9 cellular contexts compared by ENCODE assay signal in the genomic region with DNA sequence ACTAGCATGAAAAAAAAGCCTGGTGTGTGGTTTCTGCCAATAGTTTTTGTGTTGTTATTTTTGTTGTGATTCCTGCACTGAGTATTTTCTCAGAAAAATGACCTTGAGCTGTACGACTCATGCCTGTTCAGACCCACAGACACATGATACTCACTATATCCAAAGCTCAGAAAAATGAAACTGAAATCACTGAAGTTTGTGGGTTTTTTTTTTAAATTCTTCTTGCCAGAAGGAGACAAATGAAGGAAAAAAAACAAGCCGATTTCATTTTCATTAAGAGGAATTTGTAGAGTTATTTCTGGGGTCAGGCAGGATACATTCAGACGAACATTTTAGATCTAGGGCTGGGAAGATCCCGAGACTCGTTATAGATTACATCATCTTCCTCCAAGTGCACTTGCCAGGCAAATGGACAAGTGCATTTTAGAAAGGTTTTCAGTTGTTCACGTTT.
A peak's percentile ranks its signal among the peaks of the same experiment; 100 is the strongest.
DNase-seq lines count a peak whose midpoint lies in the region; ATAC-seq and TF ChIP-seq lines count a peak whose summit lies in the region.
"Had no signal": no experiment of that assay in that cellular context is flagged by ENCODE, and none has a peak within 500 bp of the region (broad histone marks: within the 10 kb centered on the region; RNA-seq: fewer than 3 reads in every experiment).

No MANE protein-coding gene starts in this region.

- WGBS in mesendoderm (ENCODE audit: extremely low coverage, insufficient coverage, low lambda C conversion rate) = no CpG with 5 or more reads among the region's 6 CpGs

- H3K4me3 ChIP-seq in brain microvascular endothelial cell (ENCODE audit: low read depth, low read length) (peak overlapping the region; percentile 33), mesendoderm (ENCODE audit: low read length) (no peak overlapping the region)

- no peaks in the 10 kb centered on the region for H3K79me2 ChIP-seq in mesendoderm (ENCODE audit: control insufficient read depth, insufficient read depth, low read length)

- H3K18ac ChIP-seq in mesendoderm (ENCODE audit: low read length) = no peak overlapping the region

- no peak overlapping the region for H4K5ac ChIP-seq in mesendoderm (ENCODE audit: low read length)

- peak; percentile 72 to 73 for ATAC-seq in natural killer cell treated with Interleukin-12 subunit alpha and Interleukin-12 subunit beta and Interleukin-15 and Interleukin-18, amount 100 ng/mL, for 72 hours
- no peak for ATAC-seq in GM18511 (IDR thresholded peaks at IDR 0.05; ENCODE audit: unreplicated experiment)

- no peak overlapping the region for H3K9ac ChIP-seq in mesendoderm (ENCODE audit: low read length)

- peak overlapping the region; percentile 81 for H3K4me3 Mint-ChIP-seq in natural killer cell treated with Interleukin-12 subunit alpha and Interleukin-12 subunit beta and Interleukin-15 and Interleukin-18, amount 100 ng/mL, for 72 hours

- peak overlapping the region; percentile 79 to 86 for H3K27ac Mint-ChIP-seq in natural killer cell treated with Interleukin-12 subunit alpha and Interleukin-12 subunit beta and Interleukin-15 and Interleukin-18, amount 100 ng/mL, for 72 hours

- H3K27me3 ChIP-seq in brain microvascular endothelial cell (replicated peaks) = no peaks in the 10 kb centered on the region
- H3K27me3 ChIP-seq in mesendoderm (ENCODE audit: insufficient read depth, low read length, poor library complexity) = no peaks in the 10 kb centered on the region

- H2BK120ac ChIP-seq in mesendoderm (ENCODE audit: low read depth, low read length) = no peak overlapping the region

- H2BK5ac ChIP-seq in mesendoderm (ENCODE audit: low read length) = no peak overlapping the region

- TF ChIP-seq CTCF in brain microvascular endothelial cell (IDR thresholded peaks at IDR 0.05; ENCODE audit: low read depth, low read length, missing control alignments) = no peak

- H3K27ac ChIP-seq in brain microvascular endothelial cell = peak overlapping the region; percentile 76
- no peak overlapping the region for H3K27ac ChIP-seq in mesendoderm (ENCODE audit: low read depth, low read length)

- H3K23ac ChIP-seq in mesendoderm (ENCODE audit: low read length) = no peak overlapping the region

- H3K79me1 ChIP-seq in mesendoderm (ENCODE audit: low read length) = no peaks in the 10 kb centered on the region

- no peak overlapping the region for H3K56ac ChIP-seq in mesendoderm (ENCODE audit: low read length)

- no peak overlapping the region for H4K8ac ChIP-seq in mesendoderm (ENCODE audit: low read depth, low read length)

- no peaks in the 10 kb centered on the region for H3K36me3 ChIP-seq in brain microvascular endothelial cell (replicated peaks)
- H3K36me3 ChIP-seq in mesendoderm (ENCODE audit: control insufficient read depth, insufficient read depth, low read length) = no peaks in the 10 kb centered on the region

- no peaks in the 10 kb centered on the region for H3K4me1 ChIP-seq in mesendoderm (ENCODE audit: control insufficient read depth, low read depth, low read length)

- H3K4me1 Mint-ChIP-seq in natural killer cell treated with Interleukin-12 subunit alpha and Interleukin-12 subunit beta and Interleukin-15 and Interleukin-18, amount 100 ng/mL, for 72 hours (ENCODE audit: low read depth in 2 of 2) = peaks cover 58 to 62% of the 10 kb centered on the region in 2 donors

- H3K36me3 Mint-ChIP-seq in natural killer cell treated with Interleukin-12 subunit alpha and Interleukin-12 subunit beta and Interleukin-15 and Interleukin-18, amount 100 ng/mL, for 72 hours = no peaks in the 10 kb centered on the region

- in situ Hi-C loops in brain microvascular endothelial cell (cut with HindIII; ENCODE audit: low pct_ligation_motif_present, low sequenced_read_pairs) = loop anchor here (25.0 kb wide), 1 partner anchor 126 kb away; no protein-coding TSS in a partner anchor

- DNase-seq in DMS79 treated with DMSO at 0.1 percent for 48 hours (lab: John Stamatoyannopoulos, UW) (peak; percentile 58), HT-29 (ENCODE audit: low spot score) (peak; percentile 55), brain microvascular endothelial cell (peak; percentile 66), mesendoderm (no peak)
- no peak for DNase-seq in natural killer cell treated with Interleukin-12 subunit alpha and Interleukin-12 subunit beta and Interleukin-15 and Interleukin-18, amount 100 ng/mL, for 72 hours (ENCODE audit: low spot score)
- no peak for DNase-seq in stimulated activated CD4-positive, alpha-beta T cell treated with anti-CD3 and anti-CD28 coated beads, Interleukin-4, amount 100 ng/mL, for 1 hour
- DNase-seq in activated CD4-positive, alpha-beta T cell treated with anti-CD3 and anti-CD28 coated beads for 48 hours = no peak

- no peak overlapping the region for H3K4me2 ChIP-seq in mesendoderm (ENCODE audit: low read length)

- no peak overlapping the region for H2BK15ac ChIP-seq in mesendoderm (replicated peaks; ENCODE audit: low read depth)

- no peaks in the 10 kb centered on the region for H3K9me3 Mint-ChIP-seq in natural killer cell treated with Interleukin-12 subunit alpha and Interleukin-12 subunit beta and Interleukin-15 and Interleukin-18, amount 100 ng/mL, for 72 hours
- H3K9me3 Mint-ChIP-seq: IgD-negative memory B cell had no signal

- no peaks in the 10 kb centered on the region for H3K27me3 Mint-ChIP-seq in natural killer cell treated with Interleukin-12 subunit alpha and Interleukin-12 subunit beta and Interleukin-15 and Interleukin-18, amount 100 ng/mL, for 72 hours
- H3K27me3 Mint-ChIP-seq: IgD-negative memory B cell had no signal

- H3K4ac ChIP-seq in mesendoderm (ENCODE audit: low read depth, low read length) = no peak overlapping the region

- H2AK5ac ChIP-seq in mesendoderm (ENCODE audit: low read length) = no peak overlapping the region

Comparison
In these comparisons a context has a peak if more than half of its experiments do, and no peak if none do; other contexts are left out.
1. DNase-seq: peak in DMS79 treated with DMSO at 0.1 percent for 48 hours (single experiment), HT-29 (single experiment) and brain microvascular endothelial cell (single experiment); none in natural killer cell treated with Interleukin-12 subunit alpha and Interleukin-12 subunit beta and Interleukin-15 and Interleukin-18, amount 100 ng/mL, for 72 hours (single experiment), stimulated activated CD4-positive, alpha-beta T cell treated with anti-CD3 and anti-CD28 coated beads, Interleukin-4, amount 100 ng/mL, for 1 hour (single experiment), mesendoderm (single experiment) and activated CD4-positive, alpha-beta T cell treated with anti-CD3 and anti-CD28 coated beads for 48 hours (single experiment).